Comparison of ENCODE assay signal across 25 cellular contexts in genomic region chr1:22440582-22440981, GRCh38.
"Had no signal": no experiment of that assay in that cellular context is flagged by ENCODE, and none has a peak within 500 bp of the region (broad histone marks: within the 10 kb centered on the region; RNA-seq: fewer than 3 reads in every experiment).

No MANE protein-coding gene starts in this region.

- ATAC-seq: HepG2, Panc1, PC-3, SK-N-SH treated with all-trans-retinoic acid at 6 μM for 48 hours, T-helper 17 cell had no signal

- H3K4me3 ChIP-seq: SJCRH30 had no signal

- H3K9ac ChIP-seq: KMS-11 had no signal

- FAIRE-seq: HepG2 had no signal

- H3K4me2 ChIP-seq: KMS-11 had no signal

- H3K27ac ChIP-seq: KMS-11, RWPE1, SJCRH30 had no signal

- H3K4me1 ChIP-seq: SJCRH30 had no signal

- DNase-seq: IMR-90, Kasumi-1, MM.1S, NCI-H1092 treated with DMSO at 0.1 percent for 48 hours, NCI-H1436, NCI-H187, NCI-H2029, NCI-H2081 treated with DMSO at 0.1 percent for 48 hours, NCI-H2171 treated with DMSO at 0.1 percent for 48 hours, NCI-H226, NCI-H446, NCI-H510A, NCI-H524 treated with DMSO at 0.1 percent for 48 hours, NCI-H69, NCI-H774, PC-3, SHP77 treated with DMSO at 0.1 percent for 48 hours, SJCRH30, T-helper 1 cell, T-helper 17 cell had no signal

- H3K27me3 ChIP-seq: SJCRH30 had no signal

- H3K36me3 ChIP-seq: SJCRH30 had no signal
